Comparison of ENCODE assay signal across 9 cellular contexts in genomic region chr6:166998256-166999144, GRCh38. TPM values are rescaled to one million over a fixed set of nuclear protein-coding genes. Genes with fewer than 3 reads are reported as not detected.
DNase-seq lines count a peak whose midpoint lies in the region; ATAC-seq, FAIRE-seq and TF ChIP-seq lines count a peak whose summit lies in the region.
"Had no signal": no experiment of that assay in that cellular context is flagged by ENCODE, and none has a peak within 500 bp of the region (broad histone marks: within the 10 kb centered on the region; RNA-seq: fewer than 3 reads in every experiment).

No MANE protein-coding gene starts in this region.

- peaks cover 54% of the 10 kb centered on the region for H3K79me2 ChIP-seq in PC-9 (ENCODE audit: low read depth)
- peaks cover 59% of the 10 kb centered on the region for H3K79me2 ChIP-seq in GM12878 (ENCODE audit: control insufficient read depth, insufficient read depth, low read length)
- H3K79me2 ChIP-seq in keratinocyte (ENCODE audit: control insufficient read depth, insufficient read depth, low read length) = peaks cover 50% of the 10 kb centered on the region

- no peak for TF ChIP-seq RAD21 in GM12878 (IDR thresholded peaks at IDR 0.05; ENCODE audit: insufficient read depth, low read depth, low read length)

- peak overlapping the region; percentile 90 to 95 for H3K4me3 Mint-ChIP-seq in stimulated activated naive B cell treated with anti-CD40 and anti-IgM and Interleukin-4, amounts not matched to agents 10 μg/mL and 1 μg/mL and 100 μg/mL, for 72 hours

- H3K36me3 ChIP-seq in PC-9 (ENCODE audit: low read depth) (0 out of 2 replicates have a peak, but pooled peaks cover 9% of the 10 kb centered on the region), GM12878 (ENCODE audit: control insufficient read depth in 2 of 2, insufficient read depth in 2 of 2, low read length in 1 of 2) (peaks cover 5% of the 10 kb centered on the region in 2 experiments; a peak in 3 of 4 replicates), keratinocyte (ENCODE audit: control insufficient read depth in 2 of 2, extremely low read depth in 1 of 2, insufficient read depth in 2 of 2, low read length in 2 of 2) (no peaks in the 10 kb centered on the region)

- H3K27ac Mint-ChIP-seq in stimulated activated naive B cell treated with anti-CD40 and anti-IgM and Interleukin-4, amounts not matched to agents 10 μg/mL and 1 μg/mL and 100 μg/mL, for 72 hours = peak overlapping the region; percentile 92

- intact Hi-C loops in PC-9 (cut with micrococcal nuclease; ENCODE audit: unreplicated experiment) = loop anchor here (2.0 to 10.0 kb wide), 4 partner anchors 42 to 616 kb away; partner anchors contain the start of genes MPC1, RNASET2 and RPS6KA2
- intact Hi-C loops in GM12878 (cut with micrococcal nuclease; ENCODE audit: unreplicated experiment) = loop anchor here (1.0 to 5.0 kb wide), 5 partner anchors 48 to 166 kb away; partner anchors contain the start of gene CCR6

- dilution Hi-C loops in keratinocyte (cut with MboI; ENCODE audit: extremely low pct_ligation_motif_present, low sequenced_read_pairs) = no loop called here

- no peaks in the 10 kb centered on the region for H3K27me3 Mint-ChIP-seq in stimulated activated naive B cell treated with anti-CD40 and anti-IgM and Interleukin-4, amounts not matched to agents 10 μg/mL and 1 μg/mL and 100 μg/mL, for 72 hours

- peak; percentile 87 for TF ChIP-seq POLR2A in GM12878 (IDR thresholded peaks at IDR 0.05; ENCODE audit: low read depth, low read length)

- H4K20me1 ChIP-seq in PC-9 (ENCODE audit: insufficient read depth) (peaks cover 6% of the 10 kb centered on the region), GM12878 (ENCODE audit: control insufficient read depth, insufficient read depth) (no peaks in the 10 kb centered on the region; the same call in 1 of the 2 replicates), keratinocyte (ENCODE audit: control insufficient read depth, extremely low read depth, insufficient read depth, low read length) (no peaks in the 10 kb centered on the region)

- no peak for TF ChIP-seq CTCF in PC-9 (conservative IDR thresholded peaks at IDR 0.05)
- peak in 1 of 3 experiments; percentile 36; a peak in 1 of 6 replicates for TF ChIP-seq CTCF in GM12878 (IDR thresholded peaks at IDR 0.05 in 2 of 3, conservative IDR thresholded peaks at IDR 0.05 in 1 of 3; ENCODE audit: control insufficient read depth in 2 of 3, extremely low read depth in 1 of 3, insufficient read depth in 1 of 3, low read depth in 3 of 3, low read length in 3 of 3)
- TF ChIP-seq CTCF in keratinocyte (optimal IDR thresholded peaks at IDR 0.05 in 1 of 3, IDR thresholded peaks at IDR 0.05 in 1 of 3, conservative IDR thresholded peaks at IDR 0.05 in 1 of 3; ENCODE audit: extremely low read depth in 1 of 3, insufficient read depth in 2 of 3, low read length in 3 of 3) = peak in 1 of 3 experiments; percentile 18

- no peaks in the 10 kb centered on the region for H3K9me3 ChIP-seq in PC-9 (ENCODE audit: insufficient read depth, low read depth)
- H3K9me3 ChIP-seq in GM12878 (replicated peaks; ENCODE audit: control insufficient read depth, insufficient read depth, low read length) = no peaks in the 10 kb centered on the region
- H3K9me3 ChIP-seq in keratinocyte (ENCODE audit: control insufficient read depth, low read depth, low read length) = no peaks in the 10 kb centered on the region

- CTCF ChIA-PET in PC-9 (lab: Charles Lee) = interaction anchor here (0.7 kb wide), 1 partner anchor 142 kb away, joined by 3 read pairs; no protein-coding TSS in a partner anchor
- CTCF ChIA-PET in GM12878 (lab: Yijun Ruan, JAX) = interaction anchor here (0.7 to 5.6 kb wide), 18 partner anchors 36 to 163 kb away, joined by 3 to 54 read pairs (median 6); no protein-coding TSS in a partner anchor

- peak overlapping the region; percentile 61 for H3K9ac ChIP-seq in GM12878 (ENCODE audit: control insufficient read depth, insufficient read depth, low read length)
- peak overlapping the region; percentile 78 for H3K9ac ChIP-seq in keratinocyte (ENCODE audit: control insufficient read depth, extremely low read depth, insufficient read depth, low read length)

- H2AFZ ChIP-seq in PC-9 (peak overlapping the region; percentile 87), GM12878 (ENCODE audit: control insufficient read depth, low read depth, low read length) (peak overlapping the region; percentile 33; the same call in 1 of the 2 replicates), keratinocyte (ENCODE audit: control insufficient read depth, low read length) (peak overlapping the region; percentile 54)

- in situ Hi-C loops in GM12878 (cut with MboI) = no loop called here

- H3K27me3 ChIP-seq in PC-9 (ENCODE audit: insufficient read depth, low read depth) = no peaks in the 10 kb centered on the region
- H3K27me3 ChIP-seq in GM12878 (replicated peaks in 1 of 2; ENCODE audit: control insufficient read depth in 2 of 2, insufficient read depth in 2 of 2, low read length in 1 of 2) = no peaks in the 10 kb centered on the region
- H3K27me3 ChIP-seq in keratinocyte (ENCODE audit: control insufficient read depth, extremely low read depth, insufficient read depth, low read length) = no peaks in the 10 kb centered on the region

- H3K9me1 ChIP-seq in keratinocyte (ENCODE audit: control insufficient read depth, extremely low read depth, insufficient read depth, low read length) = no peaks in the 10 kb centered on the region

- H3K9me2 ChIP-seq in PC-9 (ENCODE audit: insufficient read depth) = no peaks in the 10 kb centered on the region

- H3K4me2 ChIP-seq in PC-9 (peak overlapping the region; percentile 96), GM12878 (ENCODE audit: control insufficient read depth, insufficient read depth) (peak overlapping the region; percentile 62), keratinocyte (ENCODE audit: control insufficient read depth, extremely low read depth, insufficient read depth, low read depth, low read length) (peak overlapping the region; percentile 66)

- SMC1A ChIA-PET in GM12878 (lab: Charles Lee; ENCODE audit: uncharacterized antibody, unreplicated experiment) = interaction anchor here (0.9 to 7.2 kb wide), 14 partner anchors 8 to 211 kb away, joined by 3 to 97 read pairs (median 12); partner anchors contain the start of gene CCR6

- RAD21 ChIA-PET in GM12878 (lab: Charles Lee; ENCODE audit: unreplicated experiment) = interaction anchor here (0.5 to 6.9 kb wide), 17 partner anchors 8 to 224 kb away, joined by 3 to 84 read pairs (median 7); partner anchors contain the start of genes CCR6 and RNASET2

- H3F3A ChIP-seq in PC-9 (ENCODE audit: insufficient read depth, low read depth) = no peaks in the 10 kb centered on the region; the same call in 1 of the 2 replicates

- H3K27ac ChIP-seq in PC-9 (no peak overlapping the region), GM12878 (ENCODE audit: control insufficient read depth, insufficient read depth) (peak overlapping the region; percentile 69), keratinocyte (ENCODE audit: control insufficient read depth, insufficient read depth, low read length) (peak overlapping the region; percentile 70)

- TSS peak; percentile 38 for BruUV-seq in PC-9 (replicated peaks; lab: Mats Ljungman, UMichigan)
- TSS peak; percentile 51 for BruUV-seq in GM12878 (replicated peaks; lab: Mats Ljungman, UMichigan)

- FAIRE-seq in GM12878 (lab: Jason Lieb, UNC) = no peak
- FAIRE-seq in keratinocyte (lab: Jason Lieb, UNC) = no peak
- FAIRE-seq: islet of Langerhans had no signal

- POLR2A ChIA-PET in PC-9 (lab: Charles Lee; ENCODE audit: unreplicated experiment) (no interaction called here), GM12878 (lab: Charles Lee) (interaction anchor here (0.8 to 5.5 kb wide), 10 partner anchors 8 to 153 kb away, joined by 3 to 52 read pairs (median 4); partner anchors contain the start of genes CCR6 and RNASET2)

- H3K36me3 Mint-ChIP-seq in stimulated activated naive B cell treated with anti-CD40 and anti-IgM and Interleukin-4, amounts not matched to agents 10 μg/mL and 1 μg/mL and 100 μg/mL, for 72 hours = peaks cover 3 to 7% of the 10 kb centered on the region in 2 donors

- WGBS in GM12878 (ENCODE audit: insufficient coverage, insufficient replicate concordance, low lambda C conversion rate, missing lambda C conversion rate) = under 1% methylated on average over 73 of the region's 96 CpGs

- H3K9me3 Mint-ChIP-seq in stimulated activated naive B cell treated with anti-CD40 and anti-IgM and Interleukin-4, amounts not matched to agents 10 μg/mL and 1 μg/mL and 100 μg/mL, for 72 hours = no peaks in the 10 kb centered on the region

- ATAC-seq in HG02642 (IDR thresholded peaks at IDR 0.05; ENCODE audit: poor library complexity, unreplicated experiment) = peak; percentile 15
- ATAC-seq in GM12878 = peak; percentile 19
- ATAC-seq in stimulated activated naive B cell treated with anti-CD40 and anti-IgM and Interleukin-4, amounts not matched to agents 10 μg/mL and 1 μg/mL and 100 μg/mL, for 72 hours (replicated peaks) = peak; percentile 5 to 8

- peak overlapping the region; percentile 98 for H3K4me3 ChIP-seq in PC-9
- peak overlapping the region; percentile 91 for H3K4me3 ChIP-seq in GM12878
- peak overlapping the region; percentile 77 to 96 (median 86) for H3K4me3 ChIP-seq in keratinocyte (ENCODE audit: control insufficient read depth in 2 of 3, extremely low read depth in 1 of 3, insufficient read depth in 2 of 3, low read depth in 1 of 3, low read length in 3 of 3)

- no peak for TF ChIP-seq EP300 in GM12878 (IDR thresholded peaks at IDR 0.05; ENCODE audit: borderline replicate concordance in 1 of 2, control insufficient read depth in 1 of 2, low read depth in 2 of 2, low read length in 2 of 2)

- H3K4me1 Mint-ChIP-seq in stimulated activated naive B cell treated with anti-CD40 and anti-IgM and Interleukin-4, amounts not matched to agents 10 μg/mL and 1 μg/mL and 100 μg/mL, for 72 hours = peaks cover 17 to 24% of the 10 kb centered on the region in 2 donors

- H3K4me1 ChIP-seq in PC-9 (replicated peaks; ENCODE audit: insufficient read depth) (peaks cover 16% of the 10 kb centered on the region), GM12878 (ENCODE audit: control insufficient read depth, insufficient read depth, low read length) (peaks cover 3% of the 10 kb centered on the region; the same call in 1 of the 2 replicates), keratinocyte (ENCODE audit: control insufficient read depth, extremely low read depth, insufficient read depth, low read length) (peaks cover 10% of the 10 kb centered on the region)

- peak; percentile 27 for DNase-seq in NCI-H1105 treated with DMSO at 0.1 percent for 48 hours (lab: John Stamatoyannopoulos, UW)
- no peak for DNase-seq in NCI-H1105 (lab: John Stamatoyannopoulos, UW)
- DNase-seq in PC-9 = peak in 1 of 2 experiments; percentile 23
- no peak for DNase-seq in GM12878 (ENCODE audit: low read depth, low spot score)
- DNase-seq in keratinocyte (ENCODE audit: low read depth, low spot score) = peak; percentile 48
- DNase-seq in stimulated activated naive B cell treated with anti-CD40 and anti-IgM and Interleukin-4, amounts not matched to agents 10 μg/mL and 1 μg/mL and 100 μg/mL, for 72 hours = peak; percentile 14
- DNase-seq in COLO668 (lab: John Stamatoyannopoulos, UW; ENCODE audit: unreplicated experiment) = no peak

RNA-seq across cellular contexts. Expression of gene CEP43, which starts 0.7 kb away (rescaled TPM):
- total RNA-seq in PC-9 (2021) (18.1 and 19.7 TPM in 2 replicates), GM12878 (2014; rRNA removed) (16.3 and 23.1 TPM in 2 replicates), GM12878 (2014; rRNA removed; fragmentation: Illumina TruSeq; extraction: Trizol) (23.4 and 25.4 TPM in 2 replicates), GM12878 (2021) (16.5 and 19.5 TPM in 2 replicates)
- total RNA-seq in GM12878 (2013; cell fraction: nucleolus; rRNA removed) = 100 and 101 TPM in 2 replicates
- 7.2 TPM for polyA plus RNA-seq in GM12878 (2011; ENCODE audit: low read depth)
- polyA plus RNA-seq in GM12878 (2011; rRNA removed) (49.9 and 77.7 TPM in 2 replicates), GM12878 (2014; fragmentation: Illumina TruSeq; extraction: Trizol) (27.3 and 33.7 TPM in 2 replicates), GM12878 (2014; fragmentation: Nextera tagmentation; extraction: Ambion mirVana) (10 to 100 TPM in 1 of 2 experiments, 1 to 10 TPM in 1; 7.7 to 11.4 TPM), GM12878 (2014; rRNA removed) (23.8 and 23.9 TPM in 2 replicates), GM12878 (2016; fragmentation: Nextera tagmentation; extraction: Ambion mirVana) (10 to 100 TPM; 41.8 to 44.2 TPM), keratinocyte (9.6 to 18.4 TPM (median 11.5 TPM) in 3 replicates)
- polyA plus RNA-seq in GM12878 (2011; cell fraction: cytosol; rRNA removed) = 14.3 and 14.7 TPM in 2 replicates
- 65.4 and 73.5 TPM in 2 replicates for polyA plus RNA-seq in GM12878 (2011; cell fraction: nucleus; rRNA removed)
- polyA plus RNA-seq in GM12878 (2012) = 12.1 and 15.9 TPM in 2 replicates
- polyA minus RNA-seq in GM12878 (2011; rRNA and poly(A)+ RNA removed) = 22.0 and 27.0 TPM in 2 replicates
- polyA minus RNA-seq in GM12878 (2011; cell fraction: cytosol; rRNA and poly(A)+ RNA removed) = 10.0 and 11.5 TPM in 2 replicates
- polyA minus RNA-seq in GM12878 (2011; cell fraction: nucleus; rRNA and poly(A)+ RNA removed) = 25.6 and 30.8 TPM in 2 replicates
- polyA plus RNA-seq in keratinocyte (2011; ENCODE audit: low read depth) = 14.1 TPM
- polyA plus RNA-seq in keratinocyte (2011; cell fraction: cytosol; rRNA removed) = 8.4 and 14.1 TPM in 2 replicates
- 22.0 and 26.3 TPM in 2 replicates for polyA plus RNA-seq in keratinocyte (2011; cell fraction: nucleus; rRNA removed)
- polyA plus RNA-seq in keratinocyte (2012; ENCODE audit: low replicate concordance) = 7.3 and 7.9 TPM in 2 replicates
- polyA minus RNA-seq in keratinocyte = 2.5 to 13.9 TPM (median 5.8 TPM) in 3 replicates
- 4.0 TPM for polyA minus RNA-seq in keratinocyte (2011; cell fraction: cytosol; rRNA and poly(A)+ RNA removed)
- 3.1 and 7.8 TPM in 2 replicates for polyA minus RNA-seq in keratinocyte (2011; cell fraction: nucleus; rRNA and poly(A)+ RNA removed)

RNA-seq across cellular contexts. Expression of gene RNASET2, which starts 42.1 kb away (rescaled TPM):
- total RNA-seq in PC-9 (2021) (16.3 and 20.1 TPM in 2 replicates), GM12878 (2014; rRNA removed) (76.4 and 78.7 TPM in 2 replicates), GM12878 (2014; rRNA removed; fragmentation: Illumina TruSeq; extraction: Trizol) (40.3 and 41.7 TPM in 2 replicates), GM12878 (2021) (62.1 and 62.9 TPM in 2 replicates)
- 778 and 864 TPM in 2 replicates for total RNA-seq in GM12878 (2013; cell fraction: nucleolus; rRNA removed)
- 161 TPM for polyA plus RNA-seq in GM12878 (2011; ENCODE audit: low read depth)
- polyA plus RNA-seq in GM12878 (2011; rRNA removed) (219 and 225 TPM in 2 replicates), GM12878 (2014; fragmentation: Illumina TruSeq; extraction: Trizol) (42.6 and 48.4 TPM in 2 replicates), GM12878 (2014; fragmentation: Nextera tagmentation; extraction: Ambion mirVana) (10 to 100 TPM in 1 of 2 experiments, 1 to 10 TPM in 1; 5.5 to 17.8 TPM), GM12878 (2014; rRNA removed) (72.0 and 83.6 TPM in 2 replicates), GM12878 (2016; fragmentation: Nextera tagmentation; extraction: Ambion mirVana) (10 to 100 TPM; 42.7 to 51.9 TPM), keratinocyte (15.4 to 21.5 TPM (median 20.3 TPM) in 3 replicates)
- 185 and 191 TPM in 2 replicates for polyA plus RNA-seq in GM12878 (2011; cell fraction: cytosol; rRNA removed)
- polyA plus RNA-seq in GM12878 (2011; cell fraction: nucleus; rRNA removed) = 230 and 250 TPM in 2 replicates
- polyA plus RNA-seq in GM12878 (2012) = 229 and 240 TPM in 2 replicates
- polyA minus RNA-seq in GM12878 (2011; rRNA and poly(A)+ RNA removed) = 130 and 135 TPM in 2 replicates
- 49.0 and 51.5 TPM in 2 replicates for polyA minus RNA-seq in GM12878 (2011; cell fraction: cytosol; rRNA and poly(A)+ RNA removed)
- polyA minus RNA-seq in GM12878 (2011; cell fraction: nucleus; rRNA and poly(A)+ RNA removed) = 54.8 and 76.5 TPM in 2 replicates
- 6.2 TPM for polyA plus RNA-seq in keratinocyte (2011; ENCODE audit: low read depth)
- 13.7 and 16.8 TPM in 2 replicates for polyA plus RNA-seq in keratinocyte (2011; cell fraction: cytosol; rRNA removed)
- 20.3 and 20.4 TPM in 2 replicates for polyA plus RNA-seq in keratinocyte (2011; cell fraction: nucleus; rRNA removed)
- 6.8 and 14.5 TPM in 2 replicates for polyA plus RNA-seq in keratinocyte (2012; ENCODE audit: low replicate concordance)
- 7.2 to 10.9 TPM (median 7.5 TPM) in 3 replicates for polyA minus RNA-seq in keratinocyte
- polyA minus RNA-seq in keratinocyte (2011; cell fraction: cytosol; rRNA and poly(A)+ RNA removed) = 18.4 TPM
- 6.3 and 8.3 TPM in 2 replicates for polyA minus RNA-seq in keratinocyte (2011; cell fraction: nucleus; rRNA and poly(A)+ RNA removed)

Comparison
In these comparisons a context has a peak if more than half of its experiments do, and no peak if none do; other contexts are left out.
1. DNase-seq: peak in NCI-H1105 treated with DMSO at 0.1 percent for 48 hours (single experiment), keratinocyte (single experiment) and stimulated activated naive B cell treated with anti-CD40 and anti-IgM and Interleukin-4, amounts not matched to agents 10 μg/mL and 1 μg/mL and 100 μg/mL, for 72 hours (single experiment); none in NCI-H1105 (single experiment), GM12878 (single experiment) and COLO668 (single experiment).
2. H2AFZ ChIP-seq: peak in every context shown above with its lines; median percentile 87 in PC-9; 54 in keratinocyte; 33 in GM12878.
3. Peak in every context shown above with its lines, with median percentiles within 50 percentile points of each other: ATAC-seq, H3K4me2 ChIP-seq and H3K4me3 ChIP-seq.